12 cellular contexts compared by ENCODE assay signal in genomic region chr11:60872124-60872951, GRCh38. TPM values are rescaled to one million over a fixed set of nuclear protein-coding genes. Genes with fewer than 3 reads are reported as not detected.
A peak's percentile ranks its signal among the peaks of the same experiment; 100 is the strongest.
DNase-seq lines count a peak whose midpoint lies in the region; TF ChIP-seq lines count a peak whose summit lies in the region.
"Had no signal": no experiment of that assay in that cellular context is flagged by ENCODE, and none has a peak within 500 bp of the region (broad histone marks: within the 10 kb centered on the region; RNA-seq: fewer than 3 reads in every experiment).

No MANE protein-coding gene starts in this region.

- H3K4me2 ChIP-seq in H9 (ENCODE audit: insufficient read depth, insufficient read length, low read length), result no peak overlapping the region

- no peak overlapping the region for H3K4ac ChIP-seq in H9 (ENCODE audit: low read depth, low read length)

- TF ChIP-seq CTCF in H9 (conservative IDR thresholded peaks at IDR 0.05), result no peak
- no peak for TF ChIP-seq CTCF in esophagus muscularis mucosa (IDR thresholded peaks at IDR 0.05)
- no peak for TF ChIP-seq CTCF in glutamatergic neuron (IDR thresholded peaks at IDR 0.05; ENCODE audit: partially characterized antibody, unreplicated experiment)

- no peak overlapping the region for H3K27ac ChIP-seq in H9 (ENCODE audit: insufficient read length, low read depth, low read length)
- H3K27ac ChIP-seq in esophagus muscularis mucosa (replicated peaks in 1 of 4), result peak overlapping the region in 1 of 4 donors; percentile 46

- TF ChIP-seq EP300 in esophagus muscularis mucosa (IDR thresholded peaks at IDR 0.05), result no peak

- no peak overlapping the region for H3T11ph ChIP-seq in H9 (ENCODE audit: low read length)

- H2AFZ ChIP-seq in H9 (ENCODE audit: low read length), result no peak overlapping the region

- no peak overlapping the region for H3K9ac ChIP-seq in H9 (ENCODE audit: extremely low read depth, insufficient read length, low read length)

- no peak overlapping the region for H2AK5ac ChIP-seq in H9 (ENCODE audit: insufficient read length, low read length)

- H3K79me1 ChIP-seq in H9 (ENCODE audit: insufficient read depth, low read depth, low read length, poor library complexity, severe bottlenecking), result no peaks in the 10 kb centered on the region

- H3K4me3 ChIP-seq in esophagus muscularis mucosa, result no peak overlapping the region

- no peak overlapping the region for H2BK15ac ChIP-seq in H9 (ENCODE audit: low read depth, low read length)

- peak overlapping the region; percentile 42 for H2BK12ac ChIP-seq in H9 (ENCODE audit: insufficient read length, low read depth, low read length)

- H3K4me3 Mint-ChIP-seq in H9 (no peak overlapping the region), glutamatergic neuron (ENCODE audit: unreplicated experiment) (no peak overlapping the region)

- H3K9me3 Mint-ChIP-seq in H9 (no peaks in the 10 kb centered on the region), glutamatergic neuron (ENCODE audit: unreplicated experiment) (peaks cover 5% of the 10 kb centered on the region)

- WGBS in H9 (ENCODE audit: extremely low coverage, insufficient read length, low lambda C conversion rate), result no CpG with 5 or more reads among the region's 6 CpGs
- WGBS in esophagus muscularis mucosa, result 100% methylated on average over 2 of the region's 6 CpGs

- no peak overlapping the region for H3K18ac ChIP-seq in H9 (ENCODE audit: insufficient read length, low read depth, low read length)

- H3K27me3 Mint-ChIP-seq in H9 (ENCODE audit: low read depth) (no peaks in the 10 kb centered on the region; the same call in 1 of the 2 replicates), glutamatergic neuron (ENCODE audit: unreplicated experiment) (peaks cover 3% of the 10 kb centered on the region)

- H2BK5ac ChIP-seq in H9 (ENCODE audit: insufficient read length, low read length), result no peak overlapping the region

- no peaks in the 10 kb centered on the region for H3K23me2 ChIP-seq in H9 (ENCODE audit: insufficient read length, low read depth, low read length, poor library complexity, severe bottlenecking)

- no peaks in the 10 kb centered on the region for H3K36me3 ChIP-seq in esophagus muscularis mucosa

- no peak overlapping the region for H3K56ac ChIP-seq in H9 (ENCODE audit: insufficient read length, low read depth, low read length)

- no peak for DNase-seq in H9
- DNase-seq in RPMI8226, result peak; percentile 86
- DNase-seq in glomerular visceral epithelial cell (ENCODE audit: extremely low spot score), result peak; percentile 44
- DNase-seq in smooth muscle cell of the brain vasculature (ENCODE audit: low read depth, low spot score), result peak; percentile 75
- no peak for DNase-seq in stimulated activated CD4-positive, alpha-beta T cell treated with anti-CD3 and anti-CD28 coated beads, Interleukin-12 subunit alpha, Interleukin-12 subunit beta, amount 100 ng/mL, for 4 hours
- DNase-seq in erythroblast (lab: John Stamatoyannopoulos, UW), result no peak
- DNase-seq in esophagus muscularis mucosa (ENCODE audit: extremely low spot score), result no peak
- no peak for DNase-seq in glutamatergic neuron
- DNase-seq: activated CD4-positive, alpha-beta T cell treated with anti-CD3 and anti-CD28 coated beads, Interleukin-2, amount 50 U/mL, for 4 hours; left colon; NCI-H1694 had no signal

- H4K20me1 ChIP-seq in H9 (ENCODE audit: control insufficient read depth, insufficient read depth, insufficient read length), result no peaks in the 10 kb centered on the region

- H3K9me3 ChIP-seq in H9 (ENCODE audit: control insufficient read depth, low read depth, low read length) (no peaks in the 10 kb centered on the region), esophagus muscularis mucosa (no peaks in the 10 kb centered on the region)

- no peak overlapping the region for H2BK20ac ChIP-seq in H9 (ENCODE audit: low read depth, low read length, poor library complexity, severe bottlenecking)

- intact Hi-C loops in esophagus muscularis mucosa (cut with DNase I), result no loop called here

- no peak overlapping the region for H3K23ac ChIP-seq in H9 (ENCODE audit: insufficient read length, low read depth, low read length)

- TF ChIP-seq POLR2A in erythroblast (IDR thresholded peaks at IDR 0.05; ENCODE audit: low read length), result no peak
- no peak for TF ChIP-seq POLR2A in esophagus muscularis mucosa (IDR thresholded peaks at IDR 0.05; ENCODE audit: low read depth)

- H4K91ac ChIP-seq in H9 (ENCODE audit: insufficient read length, low read depth, low read length), result no peak overlapping the region

- no peak overlapping the region for H2BK120ac ChIP-seq in H9 (ENCODE audit: low read depth, low read length, poor library complexity, severe bottlenecking)

- H4K5ac ChIP-seq in H9 (ENCODE audit: insufficient read length, low read depth, low read length), result no peak overlapping the region

- H3K14ac ChIP-seq in H9 (ENCODE audit: insufficient read depth, low read length), result no peak overlapping the region; the same call in 1 of the 2 replicates

- H3K27me3 ChIP-seq in H9 (ENCODE audit: insufficient read depth, low read length) (no peaks in the 10 kb centered on the region), esophagus muscularis mucosa (peaks cover 0 to 6% (median 0%) of the 10 kb centered on the region in 4 donors)

- no peak overlapping the region for H4K8ac ChIP-seq in H9 (replicated peaks; ENCODE audit: insufficient read length, low read depth, low read length)

- no peaks in the 10 kb centered on the region for H3K79me2 ChIP-seq in H9 (ENCODE audit: insufficient read depth, low read length)

- H3K27ac Mint-ChIP-seq in H9 (no peak overlapping the region; a peak in 1 of 7 replicates), glutamatergic neuron (ENCODE audit: unreplicated experiment) (no peak overlapping the region)

- H3K36me3 Mint-ChIP-seq in H9 (ENCODE audit: insufficient read depth in 1 of 3, low read depth in 3 of 3), result no peaks in the 10 kb centered on the region
- no peaks in the 10 kb centered on the region for H3K36me3 Mint-ChIP-seq in glutamatergic neuron (ENCODE audit: unreplicated experiment)

- H3K4me1 ChIP-seq in H9 (ENCODE audit: insufficient read depth, low read length), result peaks cover 2% of the 10 kb centered on the region; the same call in 1 of the 2 replicates
- peaks cover 21 to 30% (median 23%) of the 10 kb centered on the region in 4 donors for H3K4me1 ChIP-seq in esophagus muscularis mucosa

- H3K4me1 Mint-ChIP-seq in H9 (peaks cover 8 to 9% of the 10 kb centered on the region in 2 experiments), glutamatergic neuron (ENCODE audit: low read depth, unreplicated experiment) (peaks cover 12% of the 10 kb centered on the region)

RNA-seq across cellular contexts. Expression of gene ZP1, which starts 5.0 kb away (rescaled TPM):
- total RNA-seq in H9 (2021) (not detected in 2 replicates), esophagus muscularis mucosa (under 1 TPM in 1 of 4 donors, not detected in 3; 0.26 TPM), glutamatergic neuron (ENCODE audit: unreplicated experiment) (not detected)
- total RNA-seq: cerebellum had no signal

RNA-seq across cellular contexts. Expression of gene PTGDR2, which starts 16.6 kb away (rescaled TPM):
- total RNA-seq in H9 (2021) (0.07 TPM in 1 of 2 replicates, not detected in the other), esophagus muscularis mucosa (1 to 10 TPM in 3 of 4 donors, under 1 TPM in 1; 0.33 to 2.9 (median 1.8) TPM), glutamatergic neuron (ENCODE audit: unreplicated experiment) (0.32 TPM)

RNA-seq across cellular contexts. Expression of gene CCDC86, which starts 30.4 kb away (rescaled TPM):
- total RNA-seq in H9 (2021) (82.3 and 84.3 TPM in 2 replicates), esophagus muscularis mucosa (10 to 100 TPM; 11.6 to 29.5 (median 21.8) TPM), glutamatergic neuron (ENCODE audit: unreplicated experiment) (12.7 TPM)

RNA-seq across cellular contexts. Expression of gene PRPF19, which starts 34.0 kb away (rescaled TPM):
- total RNA-seq in H9 (2021) (130 and 132 TPM in 2 replicates), esophagus muscularis mucosa (10 to 100 TPM; 35.7 to 63.0 (median 57.1) TPM), glutamatergic neuron (ENCODE audit: unreplicated experiment) (74.4 TPM)

RNA-seq across cellular contexts. Expression of gene TMEM109, which starts 41.6 kb away (rescaled TPM):
- total RNA-seq in H9 (2021), result 36.4 and 38.0 TPM in 2 replicates
- 100 to 1,000 TPM; 106 to 186 (median 138) TPM for total RNA-seq in esophagus muscularis mucosa
- total RNA-seq in glutamatergic neuron (ENCODE audit: unreplicated experiment), result 4.0 TPM

Comparison
In these comparisons a context has a peak if more than half of its experiments do, and no peak if none do; other contexts are left out.
1. DNase-seq: peak in RPMI8226 (single experiment), glomerular visceral epithelial cell (single experiment) and smooth muscle cell of the brain vasculature (single experiment); none in H9 (single experiment), stimulated activated CD4-positive, alpha-beta T cell treated with anti-CD3 and anti-CD28 coated beads, Interleukin-12 subunit alpha, Interleukin-12 subunit beta, amount 100 ng/mL, for 4 hours (single experiment), erythroblast (0 of 2), esophagus muscularis mucosa (single experiment) and glutamatergic neuron (single experiment).